In the genomic region with DNA sequence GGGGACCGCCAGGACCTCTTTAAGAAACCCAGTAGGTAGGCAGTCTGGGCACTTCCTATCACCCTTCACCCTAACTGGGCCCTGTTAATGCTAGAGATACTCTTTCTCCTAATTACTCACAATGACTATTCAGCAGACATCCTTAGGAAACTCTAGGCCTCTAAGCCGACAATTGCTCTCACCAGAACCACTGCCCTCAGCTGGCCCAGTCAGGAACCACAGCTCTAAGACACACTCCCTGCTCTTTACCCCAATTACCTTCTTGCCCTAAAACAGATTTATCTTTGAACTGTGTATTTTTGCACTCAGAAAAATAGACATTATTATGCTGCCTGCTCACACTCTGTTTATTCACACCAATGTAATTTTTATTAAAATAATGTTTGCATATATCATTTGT, we compare ENCODE assay signal across 8 cellular contexts.
DNase-seq lines count a peak whose midpoint lies in the region; ATAC-seq and TF ChIP-seq lines count a peak whose summit lies in the region.

No MANE protein-coding gene starts in this region.

- no peak overlapping the region for H3K4me3 Mint-ChIP-seq in activated CD4-positive, alpha-beta T cell treated with anti-CD3 and anti-CD28 coated beads, Interleukin-2, amount 10 ng/mL, durations not matched to agents 24 days and 14 days

- peak; percentile 60 for DNase-seq in activated CD4-positive, alpha-beta T cell treated with anti-CD3 and anti-CD28 coated beads, Interleukin-2, amount 10 ng/mL, durations not matched to agents 24 days and 14 days
- DNase-seq in activated CD4-positive, alpha-beta T cell treated with anti-CD3 and anti-CD28 coated beads, Interleukin-2, amount 50 U/mL, for 4 hours = no peak
- DNase-seq in left colon (peak in 1 of 2 donors; percentile 59), hippocampal formation (lab: John Stamatoyannopoulos, UW) (no peak), GF-D8 (lab: John Stamatoyannopoulos, UW) (no peak)

- no peaks in the 10 kb centered on the region for H3K9me3 Mint-ChIP-seq in activated CD4-positive, alpha-beta T cell treated with anti-CD3 and anti-CD28 coated beads, Interleukin-2, amount 10 ng/mL, durations not matched to agents 24 days and 14 days

- intact Hi-C loops in activated CD4-positive, alpha-beta T cell treated with anti-CD3 and anti-CD28 coated beads, Interleukin-2, amount 10 ng/mL, durations not matched to agents 24 days and 14 days (cut with micrococcal nuclease) = loop anchor here (10.0 kb wide), 1 partner anchor 376 kb away; no protein-coding TSS in a partner anchor
- intact Hi-C loops in left colon (cut with DNase I, micrococcal nuclease) = loop anchor here in 1 of 2 donors (5.0 kb wide), 1 partner anchor 354 kb away; no protein-coding TSS in a partner anchor

- H3K4me1 Mint-ChIP-seq in activated CD4-positive, alpha-beta T cell treated with anti-CD3 and anti-CD28 coated beads, Interleukin-2, amount 10 ng/mL, durations not matched to agents 24 days and 14 days = no peaks in the 10 kb centered on the region

- TF ChIP-seq CTCF in VCaP (conservative IDR thresholded peaks at IDR 0.05) = peak; percentile 50

- peak; percentile 66 for ATAC-seq in HG02642 (IDR thresholded peaks at IDR 0.05; ENCODE audit: poor library complexity, unreplicated experiment)
- peak; percentile 85 for ATAC-seq in left colon
- no peak for ATAC-seq in HG02970 (IDR thresholded peaks at IDR 0.05; ENCODE audit: low FRiP score, unreplicated experiment)

- H3K27me3 Mint-ChIP-seq in activated CD4-positive, alpha-beta T cell treated with anti-CD3 and anti-CD28 coated beads, Interleukin-2, amount 10 ng/mL, durations not matched to agents 24 days and 14 days = no peaks in the 10 kb centered on the region

- no peaks in the 10 kb centered on the region for H3K36me3 Mint-ChIP-seq in activated CD4-positive, alpha-beta T cell treated with anti-CD3 and anti-CD28 coated beads, Interleukin-2, amount 10 ng/mL, durations not matched to agents 24 days and 14 days (ENCODE audit: low read depth)

- H3K27ac Mint-ChIP-seq in activated CD4-positive, alpha-beta T cell treated with anti-CD3 and anti-CD28 coated beads, Interleukin-2, amount 10 ng/mL, durations not matched to agents 24 days and 14 days = no peak overlapping the region

- no peak overlapping the region for H3K27ac ChIP-seq in VCaP
